9 cellular contexts compared by ENCODE assay signal in the genomic region with DNA sequence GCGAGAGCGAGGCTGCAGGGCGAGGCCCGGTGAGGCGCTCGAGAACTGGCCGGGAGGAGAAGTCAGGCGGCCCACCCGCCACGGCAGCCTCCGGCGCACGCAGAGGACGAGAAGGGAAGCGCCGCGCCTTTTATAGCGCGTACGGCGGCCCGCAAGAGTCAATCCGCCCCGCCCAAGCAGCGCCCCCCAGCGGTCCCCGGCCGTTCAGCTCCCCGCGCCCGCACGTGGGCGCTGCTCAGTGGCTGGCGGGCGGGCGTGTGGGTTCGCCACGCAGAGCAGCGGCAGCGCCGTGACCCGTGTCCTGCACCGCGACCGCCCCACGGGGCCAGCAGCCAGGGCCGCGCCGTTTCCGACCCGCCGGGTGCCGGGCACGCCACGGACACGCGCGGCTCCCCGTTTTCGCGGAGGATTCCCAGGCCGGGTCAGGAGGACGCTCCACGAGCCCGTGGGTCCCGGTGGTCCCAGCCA. TPM values are rescaled to one million over a fixed set of nuclear protein-coding genes. Genes with fewer than 3 reads are reported as not detected.
DNase-seq lines count a peak whose midpoint lies in the region; ATAC-seq, FAIRE-seq and TF ChIP-seq lines count a peak whose summit lies in the region.
"Had no signal": no experiment of that assay in that cellular context is flagged by ENCODE, and none has a peak within 500 bp of the region (broad histone marks: within the 10 kb centered on the region; RNA-seq: fewer than 3 reads in every experiment).

No MANE protein-coding gene starts in this region.

- peak; percentile 77 to 78 for ATAC-seq in CD4-positive, CD25-positive, alpha-beta regulatory T cell (ENCODE audit: low read depth in 2 of 2)
- peak; percentile 66 for ATAC-seq in GM19372 (IDR thresholded peaks at IDR 0.05; ENCODE audit: low read depth, unreplicated experiment)

- BruUV-seq in endothelial cell of umbilical vein (replicated peaks; lab: Mats Ljungman, UMichigan): no TSS peak

- H3K27ac Mint-ChIP-seq in CD4-positive, CD25-positive, alpha-beta regulatory T cell: peak overlapping the region in 1 of 3 donors; percentile 95

- no peaks in the 10 kb centered on the region for H3K9me3 ChIP-seq in CD4-positive, CD25-positive, alpha-beta regulatory T cell (ENCODE audit: control insufficient read depth in 2 of 2, low read length in 2 of 2)
- H3K9me3 ChIP-seq in endothelial cell of umbilical vein (replicated peaks; ENCODE audit: control insufficient read depth, insufficient read depth, low read length) (no peaks in the 10 kb centered on the region), mononuclear cell (ENCODE audit: low read depth, low read length) (no peaks in the 10 kb centered on the region)

- H3K4me3 Mint-ChIP-seq in CD4-positive, CD25-positive, alpha-beta regulatory T cell: peak overlapping the region; percentile 83 to 96 (median 96)

- no peaks in the 10 kb centered on the region for H3K9me1 ChIP-seq in endothelial cell of umbilical vein (replicated peaks; ENCODE audit: control insufficient read depth, extremely low read depth, insufficient read depth, low read length)

- TF ChIP-seq CTCF in endothelial cell of umbilical vein (IDR thresholded peaks at IDR 0.05; ENCODE audit: extremely low read depth in 1 of 2, insufficient read depth in 1 of 2, low read depth in 1 of 2, low read length in 2 of 2): peak; percentile 96

- peak; percentile 66 for FAIRE-seq in endothelial cell of umbilical vein (lab: Jason Lieb, UNC)
- FAIRE-seq: islet of Langerhans had no signal

- H3K27me3 Mint-ChIP-seq in CD4-positive, CD25-positive, alpha-beta regulatory T cell: peaks cover 9% of the 10 kb centered on the region

- intact Hi-C loops in endothelial cell of umbilical vein (cut with micrococcal nuclease): loop anchor here (5.0 kb wide), 1 partner anchor 64 kb away; a partner anchor contains a TSS

- peaks cover 0 to 3% (median 0%) of the 10 kb centered on the region in 7 donors for H3K9me3 Mint-ChIP-seq in CD4-positive, CD25-positive, alpha-beta regulatory T cell

- peaks cover 30% of the 10 kb centered on the region for H3K36me3 ChIP-seq in CD4-positive, CD25-positive, alpha-beta regulatory T cell (ENCODE audit: control insufficient read depth, insufficient read depth, low read length)
- H3K36me3 ChIP-seq in endothelial cell of umbilical vein (ENCODE audit: control insufficient read depth in 2 of 2, extremely low read depth in 1 of 2, insufficient read depth in 2 of 2, low read length in 2 of 2): peaks cover 9 to 25% of the 10 kb centered on the region in 2 experiments

- CTCF ChIA-PET in endothelial cell of umbilical vein (lab: Charles Lee): interaction anchor here (0.6 to 3.6 kb wide), 15 partner anchors 9 to 50 kb away, joined by 3 to 31 read pairs (median 4); a partner anchor contains a TSS

- H3K27me3 ChIP-seq in CD4-positive, CD25-positive, alpha-beta regulatory T cell (ENCODE audit: control insufficient read depth, insufficient read depth, low read length): no peaks in the 10 kb centered on the region
- H3K27me3 ChIP-seq in endothelial cell of umbilical vein (ENCODE audit: control insufficient read depth in 2 of 2, insufficient read depth in 2 of 2, low read length in 2 of 2) (no peaks in the 10 kb centered on the region), mononuclear cell (ENCODE audit: insufficient read depth, low read length) (no peaks in the 10 kb centered on the region)

- peak overlapping the region; percentile 69 for H2AFZ ChIP-seq in endothelial cell of umbilical vein (ENCODE audit: low read depth, low read length)

- peak; percentile 83 to 91 (median 91) for DNase-seq in CD4-positive, CD25-positive, alpha-beta regulatory T cell
- peak; percentile 94 for DNase-seq in HK-2 (ENCODE audit: unreplicated experiment)
- DNase-seq in NOMO-1 treated with dmso at 0.1 percent for 144 hours (lab: John Stamatoyannopoulos, UW; ENCODE audit: unreplicated experiment): peak; percentile 87
- DNase-seq in activated CD8-positive, alpha-beta memory T cell treated with anti-CD3 and anti-CD28 coated beads, Interleukin-2, amount 50 U/mL, for 24 hours (ENCODE audit: extremely low read depth): peak; percentile 75
- peak; percentile 84 for DNase-seq in endothelial cell of umbilical vein (ENCODE audit: low read depth, low spot score)
- DNase-seq in stimulated activated CD8-positive, alpha-beta memory T cell treated with anti-CD3 and anti-CD28 coated beads, Interleukin-2, amount 100 ng/mL, for 1 hour (ENCODE audit: low read depth in 2 of 2): peak; percentile 90

- TF ChIP-seq POLR2A in endothelial cell of umbilical vein (IDR thresholded peaks at IDR 0.05; ENCODE audit: low read depth, low read length): peak; percentile 100

- H3K4me3 ChIP-seq in CD4-positive, CD25-positive, alpha-beta regulatory T cell (ENCODE audit: low read depth, low read length): no peak overlapping the region
- H3K4me3 ChIP-seq in endothelial cell of umbilical vein (replicated peaks in 1 of 3; ENCODE audit: insufficient read depth in 1 of 3, low read depth in 1 of 3, low read length in 3 of 3) (peak overlapping the region; percentile 11 to 89 (median 70)), mononuclear cell (ENCODE audit: low read length) (peak overlapping the region; percentile 64)

- POLR2A ChIA-PET in endothelial cell of umbilical vein (lab: Charles Lee): interaction anchor here (0.7 to 3.3 kb wide), 7 partner anchors 9 to 48 kb away, joined by 3 to 32 read pairs (median 5); no protein-coding TSS in a partner anchor

- peak overlapping the region; percentile 53 for H3K4me2 ChIP-seq in endothelial cell of umbilical vein (ENCODE audit: insufficient read depth, low read length)

- H3K9ac ChIP-seq in endothelial cell of umbilical vein (replicated peaks; ENCODE audit: extremely low read depth, insufficient read depth, low read length): peak overlapping the region; percentile 69

- peaks cover 35% of the 10 kb centered on the region for H3K4me1 ChIP-seq in CD4-positive, CD25-positive, alpha-beta regulatory T cell (ENCODE audit: control insufficient read depth, insufficient read depth, low read length, poor library complexity, severe bottlenecking)
- H3K4me1 ChIP-seq in endothelial cell of umbilical vein (ENCODE audit: control insufficient read depth, extremely low read depth, insufficient read depth, low read length) (peaks cover 32% of the 10 kb centered on the region), mononuclear cell (ENCODE audit: insufficient read depth, low read length) (peaks cover 40% of the 10 kb centered on the region)

- dilution Hi-C loops in endothelial cell of umbilical vein (cut with MboI; ENCODE audit: extremely low pct_ligation_motif_present, low sequenced_read_pairs): no loop called here

- H3K4me1 Mint-ChIP-seq in CD4-positive, CD25-positive, alpha-beta regulatory T cell: peaks cover 6 to 39% (median 10%) of the 10 kb centered on the region in 4 donors

- H3K79me2 ChIP-seq in endothelial cell of umbilical vein (ENCODE audit: control insufficient read depth, insufficient read depth, low read length): peaks cover 69% of the 10 kb centered on the region

- no peaks in the 10 kb centered on the region for H4K20me1 ChIP-seq in endothelial cell of umbilical vein (replicated peaks; ENCODE audit: control insufficient read depth, extremely low read depth, insufficient read depth, low read length)

- peak overlapping the region; percentile 68 for H3K27ac ChIP-seq in CD4-positive, CD25-positive, alpha-beta regulatory T cell (ENCODE audit: insufficient read depth, low read length, poor library complexity, severe bottlenecking)
- peak overlapping the region; percentile 41 for H3K27ac ChIP-seq in endothelial cell of umbilical vein (ENCODE audit: insufficient read depth, low read depth, low read length)

- peaks cover 25% of the 10 kb centered on the region for H3K36me3 Mint-ChIP-seq in CD4-positive, CD25-positive, alpha-beta regulatory T cell

RNA-seq across cellular contexts. Expression of a gene that starts 14.6 kb away (rescaled TPM):
- 0.30 TPM for total RNA-seq in CD4-positive, CD25-positive, alpha-beta regulatory T cell
- 1 to 10 TPM; 1.6 to 3.9 (median 3.0) TPM for polyA plus RNA-seq in CD4-positive, CD25-positive, alpha-beta regulatory T cell
- total RNA-seq in endothelial cell of umbilical vein: not detected in 2 replicates
- not detected in 2 replicates for polyA plus RNA-seq in endothelial cell of umbilical vein
- not detected in 2 replicates for polyA plus RNA-seq in endothelial cell of umbilical vein (2011; cell fraction: cytosol; rRNA removed)
- polyA plus RNA-seq in endothelial cell of umbilical vein (2011; cell fraction: nucleus; rRNA removed): 0.05 and 0.27 TPM in 2 replicates
- polyA plus RNA-seq in endothelial cell of umbilical vein (2012): not detected in 2 replicates
- polyA minus RNA-seq in endothelial cell of umbilical vein: not detected in 2 replicates
- polyA minus RNA-seq in endothelial cell of umbilical vein (2011; cell fraction: cytosol; rRNA and poly(A)+ RNA removed): not detected
- not detected in 2 replicates for polyA minus RNA-seq in endothelial cell of umbilical vein (2011; cell fraction: nucleus; rRNA and poly(A)+ RNA removed)
- total RNA-seq in mononuclear cell: not detected

RNA-seq across cellular contexts. Expression of a gene that starts 15.7 kb away (rescaled TPM):
- 1.3 TPM for total RNA-seq in CD4-positive, CD25-positive, alpha-beta regulatory T cell
- polyA plus RNA-seq in CD4-positive, CD25-positive, alpha-beta regulatory T cell: under 1 TPM in 1 of 4 donors, not detected in 3; 0.16 TPM
- total RNA-seq in endothelial cell of umbilical vein (242 and 253 TPM in 2 replicates), mononuclear cell (2.7 TPM)
- polyA plus RNA-seq in endothelial cell of umbilical vein: 441 and 642 TPM in 2 replicates
- 200 and 310 TPM in 2 replicates for polyA plus RNA-seq in endothelial cell of umbilical vein (2011; cell fraction: cytosol; rRNA removed)
- polyA plus RNA-seq in endothelial cell of umbilical vein (2011; cell fraction: nucleus; rRNA removed): 230 and 265 TPM in 2 replicates
- polyA plus RNA-seq in endothelial cell of umbilical vein (2012): 68.8 and 103 TPM in 2 replicates
- 152 and 193 TPM in 2 replicates for polyA minus RNA-seq in endothelial cell of umbilical vein
- not detected for polyA minus RNA-seq in endothelial cell of umbilical vein (2011; cell fraction: cytosol; rRNA and poly(A)+ RNA removed)
- 53.0 and 89.3 TPM in 2 replicates for polyA minus RNA-seq in endothelial cell of umbilical vein (2011; cell fraction: nucleus; rRNA and poly(A)+ RNA removed)

RNA-seq across cellular contexts. Expression of a gene that starts 20.2 kb away (rescaled TPM):
- total RNA-seq in CD4-positive, CD25-positive, alpha-beta regulatory T cell: not detected
- polyA plus RNA-seq in CD4-positive, CD25-positive, alpha-beta regulatory T cell: not detected
- total RNA-seq in endothelial cell of umbilical vein (not detected in 2 replicates), mononuclear cell (not detected)
- polyA plus RNA-seq in endothelial cell of umbilical vein: 0.17 TPM in 1 of 2 replicates, not detected in the other
- not detected in 2 replicates for polyA plus RNA-seq in endothelial cell of umbilical vein (2011; cell fraction: cytosol; rRNA removed)
- not detected in 2 replicates for polyA plus RNA-seq in endothelial cell of umbilical vein (2011; cell fraction: nucleus; rRNA removed)
- polyA plus RNA-seq in endothelial cell of umbilical vein (2012): not detected in 2 replicates
- polyA minus RNA-seq in endothelial cell of umbilical vein: not detected in 2 replicates
- polyA minus RNA-seq in endothelial cell of umbilical vein (2011; cell fraction: cytosol; rRNA and poly(A)+ RNA removed): not detected
- polyA minus RNA-seq in endothelial cell of umbilical vein (2011; cell fraction: nucleus; rRNA and poly(A)+ RNA removed): not detected in 2 replicates

RNA-seq across cellular contexts. Expression of a gene that starts 29.9 kb away (rescaled TPM):
- not detected for total RNA-seq in CD4-positive, CD25-positive, alpha-beta regulatory T cell
- not detected for polyA plus RNA-seq in CD4-positive, CD25-positive, alpha-beta regulatory T cell
- not detected in 2 replicates for total RNA-seq in endothelial cell of umbilical vein
- polyA plus RNA-seq in endothelial cell of umbilical vein: not detected in 2 replicates
- not detected in 2 replicates for polyA plus RNA-seq in endothelial cell of umbilical vein (2011; cell fraction: cytosol; rRNA removed)
- not detected in 2 replicates for polyA plus RNA-seq in endothelial cell of umbilical vein (2011; cell fraction: nucleus; rRNA removed)
- polyA plus RNA-seq in endothelial cell of umbilical vein (2012): not detected in 2 replicates
- polyA minus RNA-seq in endothelial cell of umbilical vein: not detected in 2 replicates
- polyA minus RNA-seq in endothelial cell of umbilical vein (2011; cell fraction: cytosol; rRNA and poly(A)+ RNA removed): not detected
- polyA minus RNA-seq in endothelial cell of umbilical vein (2011; cell fraction: nucleus; rRNA and poly(A)+ RNA removed): not detected in 2 replicates
- total RNA-seq in mononuclear cell: not detected

RNA-seq across cellular contexts. Expression of a gene that starts 36.2 kb away (rescaled TPM):
- total RNA-seq in CD4-positive, CD25-positive, alpha-beta regulatory T cell: not detected
- polyA plus RNA-seq in CD4-positive, CD25-positive, alpha-beta regulatory T cell: not detected
- total RNA-seq in endothelial cell of umbilical vein: not detected in 2 replicates
- polyA plus RNA-seq in endothelial cell of umbilical vein: not detected in 2 replicates
- polyA plus RNA-seq in endothelial cell of umbilical vein (2011; cell fraction: cytosol; rRNA removed): 0.13 TPM in 1 of 2 replicates, not detected in the other
- polyA plus RNA-seq in endothelial cell of umbilical vein (2011; cell fraction: nucleus; rRNA removed): not detected in 2 replicates
- not detected in 2 replicates for polyA plus RNA-seq in endothelial cell of umbilical vein (2012)
- not detected in 2 replicates for polyA minus RNA-seq in endothelial cell of umbilical vein
- not detected for polyA minus RNA-seq in endothelial cell of umbilical vein (2011; cell fraction: cytosol; rRNA and poly(A)+ RNA removed)
- not detected in 2 replicates for polyA minus RNA-seq in endothelial cell of umbilical vein (2011; cell fraction: nucleus; rRNA and poly(A)+ RNA removed)
- not detected for total RNA-seq in mononuclear cell

Comparison
In these comparisons a context has a peak if more than half of its experiments do, and no peak if none do; other contexts are left out.
1. RNA of a gene that starts 15.7 kb away (total RNA-seq): 242 to 253 TPM in endothelial cell of umbilical vein; 2.7 TPM in mononuclear cell (single experiment) and 1.3 TPM in CD4-positive, CD25-positive, alpha-beta regulatory T cell (single experiment); every median in the first group is over 10 times any median in the second.
2. Peak in every context shown above with its lines, with median percentiles within 50 percentile points of each other: DNase-seq.